17 cellular contexts compared by ENCODE assay signal in the genomic region with DNA sequence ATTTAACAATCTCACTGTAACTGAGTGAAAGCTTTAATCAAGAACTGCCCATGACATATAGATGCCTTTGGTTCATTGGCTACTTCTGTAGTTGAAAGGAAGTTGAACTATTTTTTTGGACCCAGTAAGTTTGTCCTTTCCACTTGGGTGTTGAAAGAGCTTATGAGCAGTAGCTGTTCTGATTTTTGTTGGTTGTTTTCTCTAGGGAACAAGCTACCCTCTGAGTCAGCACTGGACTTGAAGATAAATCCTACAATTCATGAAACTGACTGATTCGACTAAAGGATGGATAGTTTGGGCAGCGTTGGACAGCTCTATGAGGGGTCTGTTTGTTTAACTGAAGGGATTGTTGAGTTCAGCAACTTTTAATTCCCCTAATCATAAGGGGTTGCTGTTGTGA.
DNase-seq lines count a peak whose midpoint lies in the region; ATAC-seq, FAIRE-seq and TF ChIP-seq lines count a peak whose summit lies in the region.
"Had no signal": no experiment of that assay in that cellular context is flagged by ENCODE, and none has a peak within 500 bp of the region (broad histone marks: within the 10 kb centered on the region; RNA-seq: fewer than 3 reads in every experiment).

No MANE protein-coding gene starts in this region.

- H3K4me1 Mint-ChIP-seq in activated T-cell treated with anti-CD3 and anti-CD28 coated beads, Interleukin-2, amount 50 U/mL, for 24 hours (ENCODE audit: low read depth) = peaks cover 9% of the 10 kb centered on the region
- no peaks in the 10 kb centered on the region for H3K4me1 Mint-ChIP-seq in activated T-cell treated with anti-CD3 and anti-CD28 coated beads, Interleukin-2, amount 50 U/mL, for 72 hours (ENCODE audit: low read depth)

- DNase-seq in activated T-cell treated with anti-CD3 and anti-CD28 coated beads, Interleukin-2, amount 50 U/mL, for 24 hours = no peak
- DNase-seq in activated T-cell treated with anti-CD3 and anti-CD28 coated beads, Interleukin-2, amount 50 U/mL, for 72 hours = no peak
- DNase-seq in adipocyte (ENCODE audit: low read depth) = peak; percentile 36
- no peak for DNase-seq in right cardiac atrium
- peak; percentile 15 for DNase-seq in smooth muscle cell of the brain vasculature (ENCODE audit: low read depth, low spot score)
- no peak for DNase-seq in kidney
- DNase-seq in stimulated activated CD4-positive, alpha-beta T cell treated with anti-CD3 and anti-CD28 coated beads, Interleukin-2, amount 100 ng/mL, for 48 hours = no peak
- DNase-seq: 8988T; effector memory CD8-positive, alpha-beta T cell; NCI-H1105 treated with DMSO at 0.1 percent for 48 hours; NCI-H510A treated with DMSO at 0.1 percent for 48 hours; stimulated activated CD4-positive, alpha-beta T cell treated with anti-CD3 and anti-CD28 coated beads, Interleukin-4, amount 100 ng/mL, for 4 hours; upper lobe of left lung had no signal

- no peak for ATAC-seq in activated T-cell treated with anti-CD3 and anti-CD28 coated beads, Interleukin-2, amount 50 U/mL, for 72 hours (replicated peaks in 1 of 2)
- ATAC-seq in right cardiac atrium = peak; percentile 78 to 87
- ATAC-seq in HG02571 (IDR thresholded peaks at IDR 0.05; ENCODE audit: unreplicated experiment) = no peak
- ATAC-seq: effector memory CD8-positive, alpha-beta T cell; natural killer cell treated with Interleukin-12 subunit alpha and Interleukin-12 subunit beta and Interleukin-15 and Interleukin-18, amount 100 ng/mL, for 72 hours; Panc1 had no signal

- intact Hi-C loops in right cardiac atrium (cut with DNase I) (no loop called here), kidney (cut with DNase I) (no loop called here)

- no peak overlapping the region for H3K27ac ChIP-seq in right cardiac atrium (ENCODE audit: low read length)
- no peak overlapping the region for H3K27ac ChIP-seq in kidney (ENCODE audit: low read depth in 2 of 2, low read length in 2 of 2)
- H3K27ac ChIP-seq: upper lobe of left lung had no signal

- no peak for FAIRE-seq in kidney (lab: Jason Lieb, UNC)
- FAIRE-seq: bronchial epithelial cell had no signal

- H3K4me3 Mint-ChIP-seq in activated T-cell treated with anti-CD3 and anti-CD28 coated beads, Interleukin-2, amount 50 U/mL, for 24 hours = no peak overlapping the region
- no peak overlapping the region for H3K4me3 Mint-ChIP-seq in activated T-cell treated with anti-CD3 and anti-CD28 coated beads, Interleukin-2, amount 50 U/mL, for 72 hours
- H3K4me3 Mint-ChIP-seq: effector memory CD8-positive, alpha-beta T cell; natural killer cell treated with Interleukin-12 subunit alpha and Interleukin-12 subunit beta and Interleukin-15 and Interleukin-18, amount 100 ng/mL, for 72 hours had no signal

- peaks cover 69% of the 10 kb centered on the region for H3K36me3 Mint-ChIP-seq in activated T-cell treated with anti-CD3 and anti-CD28 coated beads, Interleukin-2, amount 50 U/mL, for 24 hours (ENCODE audit: low read depth)
- H3K36me3 Mint-ChIP-seq in activated T-cell treated with anti-CD3 and anti-CD28 coated beads, Interleukin-2, amount 50 U/mL, for 72 hours (ENCODE audit: insufficient read depth in 2 of 2) = peaks cover 0 to 7% of the 10 kb centered on the region in 2 donors
- H3K36me3 Mint-ChIP-seq: natural killer cell treated with Interleukin-12 subunit alpha and Interleukin-12 subunit beta and Interleukin-15 and Interleukin-18, amount 100 ng/mL, for 72 hours had no signal

- no peak for TF ChIP-seq CTCF in kidney (IDR thresholded peaks at IDR 0.05; ENCODE audit: borderline replicate concordance, extremely low read depth, insufficient read depth)

- no peak overlapping the region for H3K4me3 ChIP-seq in adipocyte (ENCODE audit: low read length)
- H3K4me3 ChIP-seq in right cardiac atrium (ENCODE audit: low read length) = no peak overlapping the region
- H3K4me3 ChIP-seq in kidney (ENCODE audit: low read length in 2 of 2) = no peak overlapping the region
- H3K4me3 ChIP-seq: upper lobe of left lung had no signal

- H3K27me3 ChIP-seq in adipocyte (replicated peaks; ENCODE audit: control insufficient read depth, insufficient read depth, low read length) = no peaks in the 10 kb centered on the region
- H3K27me3 ChIP-seq in right cardiac atrium (ENCODE audit: control insufficient read depth, insufficient read depth) = no peaks in the 10 kb centered on the region
- H3K27me3 ChIP-seq: upper lobe of left lung had no signal

- H3K4me1 ChIP-seq in adipocyte (ENCODE audit: control insufficient read depth, insufficient read depth, low read length) (peaks cover 8% of the 10 kb centered on the region), right cardiac atrium (ENCODE audit: control insufficient read depth, insufficient read depth, low read length) (no peaks in the 10 kb centered on the region), kidney (ENCODE audit: control insufficient read depth in 1 of 2, insufficient read depth in 1 of 2, low read depth in 1 of 2, low read length in 2 of 2) (no peaks in the 10 kb centered on the region)
- H3K4me1 ChIP-seq: upper lobe of left lung had no signal

- 42% methylated on average over 2 of the region's 2 CpGs for WGBS in right cardiac atrium

- no peaks in the 10 kb centered on the region for H3K27me3 Mint-ChIP-seq in activated T-cell treated with anti-CD3 and anti-CD28 coated beads, Interleukin-2, amount 50 U/mL, for 24 hours
- H3K27me3 Mint-ChIP-seq in activated T-cell treated with anti-CD3 and anti-CD28 coated beads, Interleukin-2, amount 50 U/mL, for 72 hours (ENCODE audit: low read depth) = no peaks in the 10 kb centered on the region
- H3K27me3 Mint-ChIP-seq: effector memory CD8-positive, alpha-beta T cell; natural killer cell treated with Interleukin-12 subunit alpha and Interleukin-12 subunit beta and Interleukin-15 and Interleukin-18, amount 100 ng/mL, for 72 hours had no signal

- H3K36me3 ChIP-seq in adipocyte (ENCODE audit: control insufficient read depth, insufficient read depth, low read length, severe bottlenecking) = no peaks in the 10 kb centered on the region
- peaks cover 0 to 8% of the 10 kb centered on the region in 2 donors for H3K36me3 ChIP-seq in kidney (ENCODE audit: control insufficient read depth in 1 of 2, insufficient read depth in 2 of 2, low read length in 2 of 2)

- H3K9me3 Mint-ChIP-seq in activated T-cell treated with anti-CD3 and anti-CD28 coated beads, Interleukin-2, amount 50 U/mL, for 24 hours = no peaks in the 10 kb centered on the region
- no peaks in the 10 kb centered on the region for H3K9me3 Mint-ChIP-seq in activated T-cell treated with anti-CD3 and anti-CD28 coated beads, Interleukin-2, amount 50 U/mL, for 72 hours
- H3K9me3 Mint-ChIP-seq: effector memory CD8-positive, alpha-beta T cell; natural killer cell treated with Interleukin-12 subunit alpha and Interleukin-12 subunit beta and Interleukin-15 and Interleukin-18, amount 100 ng/mL, for 72 hours had no signal

- H3K27ac Mint-ChIP-seq in activated T-cell treated with anti-CD3 and anti-CD28 coated beads, Interleukin-2, amount 50 U/mL, for 24 hours = peak overlapping the region; percentile 37
- H3K27ac Mint-ChIP-seq in activated T-cell treated with anti-CD3 and anti-CD28 coated beads, Interleukin-2, amount 50 U/mL, for 72 hours = no peak overlapping the region
- H3K27ac Mint-ChIP-seq: natural killer cell treated with Interleukin-12 subunit alpha and Interleukin-12 subunit beta and Interleukin-15 and Interleukin-18, amount 100 ng/mL, for 72 hours had no signal

- H3K9ac ChIP-seq in adipocyte (ENCODE audit: low read length) = no peak overlapping the region
- no peak overlapping the region for H3K9ac ChIP-seq in kidney (ENCODE audit: low read length in 2 of 2)

- H3K9me3 ChIP-seq in adipocyte (ENCODE audit: control insufficient read depth, low read length) = no peaks in the 10 kb centered on the region
- no peaks in the 10 kb centered on the region for H3K9me3 ChIP-seq in right cardiac atrium (ENCODE audit: control insufficient read depth, low read length)
- no peaks in the 10 kb centered on the region for H3K9me3 ChIP-seq in kidney (ENCODE audit: control insufficient read depth in 1 of 2, low read length in 2 of 2)
- H3K9me3 ChIP-seq: upper lobe of left lung had no signal

Comparison
In these comparisons a context has a peak if more than half of its experiments do, and no peak if none do; other contexts are left out.
1. DNase-seq: peak in adipocyte (single experiment) and smooth muscle cell of the brain vasculature (single experiment); none in activated T-cell treated with anti-CD3 and anti-CD28 coated beads, Interleukin-2, amount 50 U/mL, for 24 hours (single experiment), activated T-cell treated with anti-CD3 and anti-CD28 coated beads, Interleukin-2, amount 50 U/mL, for 72 hours (0 of 2), right cardiac atrium (0 of 3), kidney (single experiment) and stimulated activated CD4-positive, alpha-beta T cell treated with anti-CD3 and anti-CD28 coated beads, Interleukin-2, amount 100 ng/mL, for 48 hours (0 of 2).
2. ATAC-seq: peak in right cardiac atrium (2 of 2); none in activated T-cell treated with anti-CD3 and anti-CD28 coated beads, Interleukin-2, amount 50 U/mL, for 72 hours (0 of 2) and HG02571 (single experiment).